Comparison of ENCODE assay signal across 32 cellular contexts in genomic region chr7:84799131-84799530, GRCh38.
DNase-seq lines count a peak whose midpoint lies in the region; ATAC-seq and TF ChIP-seq lines count a peak whose summit lies in the region.
"Had no signal": no experiment of that assay in that cellular context is flagged by ENCODE, and none has a peak within 500 bp of the region (broad histone marks: within the 10 kb centered on the region; RNA-seq: fewer than 3 reads in every experiment).

No MANE protein-coding gene starts in this region.

- no peak for TF ChIP-seq CTCF in transverse colon (IDR thresholded peaks at IDR 0.05)

- WGBS in transverse colon (ENCODE audit: low coverage in 1 of 2), 2 donors, result 40 to 49% methylated on average over 1 to 4 of the region's 4 CpGs

- peak overlapping the region; percentile 55 for H3K27ac ChIP-seq in epithelial cell of prostate
- H3K27ac ChIP-seq in transverse colon, result no peak overlapping the region
- H3K27ac ChIP-seq: A549, dorsolateral prefrontal cortex had no signal

- peaks cover 0 to 4% (median 0%) of the 10 kb centered on the region in 4 donors for H3K4me1 ChIP-seq in transverse colon
- H3K4me1 ChIP-seq: A549 had no signal

- intact Hi-C loops in left cardiac atrium (cut with DNase I) (no loop called here), cardiac septum (cut with DNase I) (no loop called here), transverse colon (cut with DNase I; ENCODE audit: low total_unique reads) (no loop called here)

- H3K27me3 ChIP-seq in transverse colon (no peaks in the 10 kb centered on the region), MG63 (no peaks in the 10 kb centered on the region)
- H3K27me3 ChIP-seq: dorsolateral prefrontal cortex had no signal

- DNase-seq in left cardiac atrium (peak; percentile 34), cardiac septum (ENCODE audit: low spot score) (no peak), epithelial cell of prostate (ENCODE audit: low read depth, low spot score) (peak; percentile 37), lung microvascular endothelial cell (ENCODE audit: low read depth in 2 of 2) (peak; percentile 3 to 62), transverse colon (peak; percentile 12), HPDE6-E6E7 (ENCODE audit: extremely low spot score) (no peak), A172 (ENCODE audit: low spot score) (no peak), MG63 (no peak)
- DNase-seq: activated CD4-positive, alpha-beta memory T cell treated with anti-CD3 and anti-CD28 coated beads, Interleukin-2, amount 10 ng/mL, durations not matched to agents 7 days and 5 days; activated CD4-positive, alpha-beta T cell treated with anti-CD3 and anti-CD28 coated beads for 1 hour; activated CD8-positive, alpha-beta memory T cell treated with anti-CD3 and anti-CD28 coated beads, Interleukin-2, amount 50 U/mL, for 4 hours; activated naive CD4-positive, alpha-beta T cell; activated naive CD8-positive, alpha-beta T cell treated with anti-CD3 and anti-CD28 coated beads, Interleukin-2, amount 50 U/mL, for 24 hours; AML-193; Calu3; CD4-positive, CD25-positive, alpha-beta regulatory T cell; DMS79 treated with DMSO at 0.1 percent for 48 hours; dorsolateral prefrontal cortex; GF-D8; glutamatergic neuron; GOT3; HFFc6; midbrain; naive thymus-derived CD8-positive, alpha-beta T cell; NCI-H1092 treated with DMSO at 0.1 percent for 48 hours; NCI-H187 treated with DMSO at 0.1 percent for 48 hours; NCI-H2171 treated with DMSO at 0.1 percent for 48 hours; NCI-H524; PC-3; SHP77; stimulated activated naive B cell treated with anti-CD40 and anti-IgM and Interleukin-4, amounts not matched to agents 10 μg/mL and 1 μg/mL and 100 μg/mL, for 72 hours had no signal

- H3K4me3 ChIP-seq in transverse colon (no peak overlapping the region), MG63 (no peak overlapping the region)
- H3K4me3 ChIP-seq: A549, dorsolateral prefrontal cortex had no signal

- in situ Hi-C loops in transverse colon (cut with MboI; ENCODE audit: low pct_ligation_motif_present in 1 of 4, low pct_unique_long_range_greater_than_20kb in 1 of 4, low sequenced_read_pairs in 3 of 4), result no loop called here

- ATAC-seq in left cardiac atrium, result peak; percentile 44 to 59
- ATAC-seq: A549; activated naive CD8-positive, alpha-beta T cell treated with anti-CD3 and anti-CD28 coated beads, Interleukin-2, amount 50 U/mL, for 24 hours; naive thymus-derived CD8-positive, alpha-beta T cell; PC-3; stimulated activated naive B cell treated with anti-CD40 and anti-IgM and Interleukin-4, amounts not matched to agents 10 μg/mL and 1 μg/mL and 100 μg/mL, for 72 hours had no signal

- H3K9me3 ChIP-seq in transverse colon, result no peaks in the 10 kb centered on the region
- H3K9me3 ChIP-seq in MG63, result no peaks in the 10 kb centered on the region

- H3K36me3 ChIP-seq in transverse colon (no peaks in the 10 kb centered on the region), MG63 (no peaks in the 10 kb centered on the region)

- no peak for TF ChIP-seq EP300 in transverse colon (IDR thresholded peaks at IDR 0.05; ENCODE audit: low read depth)

- TF ChIP-seq POLR2A in transverse colon (IDR thresholded peaks at IDR 0.05), result no peak

Comparison
In these comparisons a context has a peak if more than half of its experiments do, and no peak if none do; other contexts are left out.
1. DNase-seq: peak in left cardiac atrium (single experiment), epithelial cell of prostate (single experiment), lung microvascular endothelial cell (2 of 2) and transverse colon (single experiment); none in cardiac septum (single experiment), HPDE6-E6E7 (single experiment), A172 (single experiment) and MG63 (single experiment).